In the genomic region with DNA sequence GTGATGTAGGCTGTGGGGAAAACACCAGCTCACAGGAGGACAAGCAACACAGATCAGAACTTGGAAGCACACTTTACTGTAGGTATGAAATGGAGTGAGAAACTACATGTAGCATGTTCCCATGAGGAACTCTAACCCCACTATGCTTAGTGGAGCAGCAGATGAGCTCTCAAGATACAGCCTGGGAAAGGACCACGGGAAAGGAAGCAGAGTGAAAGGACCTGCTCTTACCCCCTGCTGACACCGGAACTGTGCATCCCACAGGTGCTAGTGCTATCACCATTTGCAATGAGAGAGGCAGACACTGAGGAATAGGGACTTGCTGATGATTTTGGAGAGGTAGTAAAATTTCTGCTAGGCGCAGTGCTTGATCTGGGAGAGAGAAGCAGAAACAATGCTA, we compare ENCODE assay signal across 15 cellular contexts. TPM values are rescaled to one million over a fixed set of nuclear protein-coding genes. Genes with fewer than 3 reads are reported as not detected.
A peak's percentile ranks its signal among the peaks of the same experiment; 100 is the strongest.
DNase-seq lines count a peak whose midpoint lies in the region; ATAC-seq and TF ChIP-seq lines count a peak whose summit lies in the region.
"Had no signal": no experiment of that assay in that cellular context is flagged by ENCODE, and none has a peak within 500 bp of the region (broad histone marks: within the 10 kb centered on the region; RNA-seq: fewer than 3 reads in every experiment).

No MANE protein-coding gene starts in this region.

- no peaks in the 10 kb centered on the region for H3K9me3 Mint-ChIP-seq in CD14-positive monocyte
- H3K9me3 Mint-ChIP-seq in CD4-positive, alpha-beta T cell, result no peaks in the 10 kb centered on the region
- H3K9me3 Mint-ChIP-seq in GM23338, result no peaks in the 10 kb centered on the region

- CTCF ChIA-PET in CD4-positive, alpha-beta T cell (lab: Charles Lee), result no interaction called here

- no peak for DNase-seq in CD14-positive monocyte (ENCODE audit: low spot score)
- no peak for DNase-seq in CD4-positive, alpha-beta T cell
- DNase-seq in GM23338 (ENCODE audit: low spot score), result peak; percentile 31
- no peak for DNase-seq in foreskin melanocyte
- no peak for DNase-seq in Kasumi-1 (lab: John Stamatoyannopoulos, UW)
- no peak for DNase-seq in caudate nucleus (lab: John Stamatoyannopoulos, UW)
- DNase-seq: GF-D8, Karpas-422, MM.1S, NCI-H1105, NCI-H1694, NCI-H524 had no signal

- no peaks in the 10 kb centered on the region for H3K9me2 ChIP-seq in GM23338 (ENCODE audit: insufficient read depth)

- H3K4me1 Mint-ChIP-seq in CD14-positive monocyte, result no peaks in the 10 kb centered on the region
- H3K4me1 Mint-ChIP-seq in CD4-positive, alpha-beta T cell (ENCODE audit: low read depth), result no peaks in the 10 kb centered on the region
- H3K4me1 Mint-ChIP-seq in GM23338, result peaks cover 5% of the 10 kb centered on the region; the same call in 2 of the 3 replicates
- H3K4me1 Mint-ChIP-seq: B cell had no signal

- no peaks in the 10 kb centered on the region for H3K79me2 ChIP-seq in GM23338 (replicated peaks; ENCODE audit: insufficient read depth)

- H4K20me1 ChIP-seq in GM23338 (replicated peaks; ENCODE audit: insufficient read depth), result no peaks in the 10 kb centered on the region

- no peak overlapping the region for H3K27ac ChIP-seq in CD4-positive, alpha-beta T cell (ENCODE audit: low read depth, low read length)
- H3K27ac ChIP-seq in GM23338 (ENCODE audit: low read depth), result no peak overlapping the region; the same call in 1 of the 2 replicates
- no peak overlapping the region for H3K27ac ChIP-seq in caudate nucleus (ENCODE audit: low read depth, low read length)

- H3K4me1 ChIP-seq in GM23338 (ENCODE audit: insufficient read depth), result no peaks in the 10 kb centered on the region; the same call in 1 of the 2 replicates
- H3K4me1 ChIP-seq: HAP-1 had no signal

- no peak overlapping the region for H3K4me2 ChIP-seq in GM23338

- intact Hi-C loops in CD14-positive monocyte (cut with micrococcal nuclease), result no loop called here
- intact Hi-C loops in CD4-positive, alpha-beta T cell (cut with DNase I, micrococcal nuclease), result no loop called here

- H3K4me3 Mint-ChIP-seq in CD14-positive monocyte (no peak overlapping the region), GM23338 (no peak overlapping the region)
- H3K4me3 Mint-ChIP-seq in CD4-positive, alpha-beta T cell, result no peak overlapping the region
- H3K4me3 Mint-ChIP-seq: B cell had no signal

- no peaks in the 10 kb centered on the region for H3F3A ChIP-seq in GM23338 (replicated peaks; ENCODE audit: low read depth)

- POLR2A ChIA-PET in CD4-positive, alpha-beta T cell (lab: Charles Lee), result no interaction called here

- no peak overlapping the region for H3K4me3 ChIP-seq in GM23338
- H3K4me3 ChIP-seq: HAP-1 had no signal

- H3K27me3 ChIP-seq in CD4-positive, alpha-beta T cell (ENCODE audit: control insufficient read depth, insufficient read depth, low read length), result no peaks in the 10 kb centered on the region
- H3K27me3 ChIP-seq in GM23338 (ENCODE audit: insufficient read depth), result no peaks in the 10 kb centered on the region

- no peak for ATAC-seq in CD4-positive, alpha-beta T cell (ENCODE audit: poor library complexity)
- ATAC-seq in GM23338 (no peak), esophagus mucosa (peak; percentile 17)

- no peaks in the 10 kb centered on the region for H3K9me3 ChIP-seq in CD4-positive, alpha-beta T cell (ENCODE audit: control insufficient read depth, low read length)
- H3K9me3 ChIP-seq: HAP-1 had no signal

- H3K36me3 ChIP-seq in GM23338 (ENCODE audit: insufficient read depth), result peaks cover 7% of the 10 kb centered on the region; the same call in 1 of the 2 replicates

- peaks cover 0 to 1% (median 0%) of the 10 kb centered on the region in 3 donors for H3K27me3 Mint-ChIP-seq in CD14-positive monocyte (ENCODE audit: low read depth in 3 of 3)
- H3K27me3 Mint-ChIP-seq in CD4-positive, alpha-beta T cell, result no peaks in the 10 kb centered on the region
- no peaks in the 10 kb centered on the region for H3K27me3 Mint-ChIP-seq in GM23338 (ENCODE audit: insufficient read depth, low read depth, poor library complexity)
- H3K27me3 Mint-ChIP-seq: B cell had no signal

- H3K27ac Mint-ChIP-seq in CD14-positive monocyte, result peak overlapping the region in 4 of 7 donors; percentile 18 to 52 (median 33)
- peak overlapping the region; percentile 15 for H3K27ac Mint-ChIP-seq in CD4-positive, alpha-beta T cell
- H3K27ac Mint-ChIP-seq in GM23338, result peak overlapping the region; percentile 17; the same call in 1 of the 2 replicates
- H3K27ac Mint-ChIP-seq: B cell had no signal

- no peak for TF ChIP-seq CTCF in CD14-positive monocyte (IDR thresholded peaks at IDR 0.05)
- TF ChIP-seq CTCF in CD4-positive, alpha-beta T cell (IDR thresholded peaks at IDR 0.05), result no peak
- TF ChIP-seq CTCF in GM23338 (conservative IDR thresholded peaks at IDR 0.05; ENCODE audit: low read depth in 2 of 2), result no peak

- no peak overlapping the region for H2AFZ ChIP-seq in GM23338

- H3K36me3 Mint-ChIP-seq in CD14-positive monocyte (peaks cover 65 to 92% of the 10 kb centered on the region in 2 donors), GM23338 (ENCODE audit: low read depth) (peaks cover 21% of the 10 kb centered on the region; the same call in 2 of the 3 replicates)
- H3K36me3 Mint-ChIP-seq in CD4-positive, alpha-beta T cell (ENCODE audit: low read depth), result peaks cover 72% of the 10 kb centered on the region

TF ChIP-seq in GM23338, 12 proteins besides CTCF, POLR2A, EP300 and RAD21 (continues in another document):
- TF ChIP-seq, protein P1, sequence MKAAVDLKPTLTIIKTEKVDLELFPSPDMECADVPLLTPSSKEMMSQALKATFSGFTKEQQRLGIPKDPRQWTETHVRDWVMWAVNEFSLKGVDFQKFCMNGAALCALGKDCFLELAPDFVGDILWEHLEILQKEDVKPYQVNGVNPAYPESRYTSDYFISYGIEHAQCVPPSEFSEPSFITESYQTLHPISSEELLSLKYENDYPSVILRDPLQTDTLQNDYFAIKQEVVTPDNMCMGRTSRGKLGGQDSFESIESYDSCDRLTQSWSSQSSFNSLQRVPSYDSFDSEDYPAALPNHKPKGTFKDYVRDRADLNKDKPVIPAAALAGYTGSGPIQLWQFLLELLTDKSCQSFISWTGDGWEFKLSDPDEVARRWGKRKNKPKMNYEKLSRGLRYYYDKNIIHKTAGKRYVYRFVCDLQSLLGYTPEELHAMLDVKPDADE (IDR thresholded peaks at IDR 0.05), result no peak
- TF ChIP-seq JUNB (IDR thresholded peaks at IDR 0.05; ENCODE audit: unreplicated experiment) (no peak), ZNF331 (CRISPR knock-in tag; IDR thresholded peaks at IDR 0.05; ENCODE audit: low read depth) (no peak), STAT1 (IDR thresholded peaks at IDR 0.05; ENCODE audit: unreplicated experiment) (no peak), REST (IDR thresholded peaks at IDR 0.05; ENCODE audit: unreplicated experiment) (no peak), NANOG (IDR thresholded peaks at IDR 0.05; ENCODE audit: borderline replicate concordance) (no peak), ZNF114 (CRISPR knock-in tag; IDR thresholded peaks at IDR 0.05) (no peak), POLR2AphosphoS5 (IDR thresholded peaks at IDR 0.05; ENCODE audit: low read depth) (no peak), EZH2phosphoT487 (IDR thresholded peaks at IDR 0.05; ENCODE audit: unreplicated experiment) (no peak), CREB1 (CRISPR knock-in tag; IDR thresholded peaks at IDR 0.05; ENCODE audit: low read depth) (no peak)

RNA-seq across cellular contexts. Expression of gene USP4, which starts 28.6 kb away (rescaled TPM):
- 10 to 100 TPM; 68.6 to 78.9 TPM for polyA plus RNA-seq in CD14-positive monocyte
- 10 to 100 TPM; 94.3 to 95.2 TPM for total RNA-seq in CD4-positive, alpha-beta T cell
- total RNA-seq in GM23338 (2014; rRNA removed; shearing (Covaris generic)), result 13.3 and 16.9 TPM in 2 replicates
- 20.3 and 27.8 TPM in 2 replicates for polyA plus RNA-seq in GM23338 (2016; fragmentation: Nextera tagmentation; extraction: Ambion mirVana)
- total RNA-seq in esophagus mucosa, result 38.7 TPM

RNA-seq across cellular contexts. Expression of gene C3orf62, which starts 34.3 kb away (rescaled TPM):
- polyA plus RNA-seq in CD14-positive monocyte (1 to 10 TPM in 1 of 2 donors, under 1 TPM in 1; 0.60 to 1.0 TPM), GM23338 (2016; fragmentation: Nextera tagmentation; extraction: Ambion mirVana) (1.6 and 3.3 TPM in 2 replicates)
- total RNA-seq in CD4-positive, alpha-beta T cell, result 1 to 10 TPM; 7.0 to 7.5 TPM
- total RNA-seq in GM23338 (2014; rRNA removed; shearing (Covaris generic)), result 2.4 and 5.4 TPM in 2 replicates
- total RNA-seq in esophagus mucosa, result 4.5 TPM

RNA-seq across cellular contexts. Expression of gene GPX1, which starts 46.9 kb away (rescaled TPM):
- polyA plus RNA-seq in CD14-positive monocyte (1,000 to 10,000 TPM; 1,394 to 2,105 TPM), GM23338 (2016; fragmentation: Nextera tagmentation; extraction: Ambion mirVana) (394 and 404 TPM in 2 replicates)
- total RNA-seq in CD4-positive, alpha-beta T cell, result 10 to 100 TPM; 20.8 to 22.9 TPM
- 228 and 247 TPM in 2 replicates for total RNA-seq in GM23338 (2014; rRNA removed; shearing (Covaris generic))
- total RNA-seq in esophagus mucosa, result 296 TPM
